ENCODE assay signal across 1 cellular context in genomic region chr2:160912276-160912675, GRCh38.
TF ChIP-seq lines count a peak whose summit lies in the region.

No MANE protein-coding gene starts in this region.

TF ChIP-seq in IMR-90, 13 proteins besides CTCF, POLR2A, EP300 and RAD21:
- TF ChIP-seq USF2 (IDR thresholded peaks at IDR 0.05; ENCODE audit: low read depth, low read length) (no peak), MAZ (IDR thresholded peaks at IDR 0.05; ENCODE audit: borderline replicate concordance, low read depth, low read length) (no peak), RFX5 (IDR thresholded peaks at IDR 0.05; ENCODE audit: low read depth, low read length) (no peak), CEBPB (IDR thresholded peaks at IDR 0.05; ENCODE audit: low read depth, low read length) (peak; percentile 6; the same call in 1 of the 2 replicates)
